In the genomic region with DNA sequence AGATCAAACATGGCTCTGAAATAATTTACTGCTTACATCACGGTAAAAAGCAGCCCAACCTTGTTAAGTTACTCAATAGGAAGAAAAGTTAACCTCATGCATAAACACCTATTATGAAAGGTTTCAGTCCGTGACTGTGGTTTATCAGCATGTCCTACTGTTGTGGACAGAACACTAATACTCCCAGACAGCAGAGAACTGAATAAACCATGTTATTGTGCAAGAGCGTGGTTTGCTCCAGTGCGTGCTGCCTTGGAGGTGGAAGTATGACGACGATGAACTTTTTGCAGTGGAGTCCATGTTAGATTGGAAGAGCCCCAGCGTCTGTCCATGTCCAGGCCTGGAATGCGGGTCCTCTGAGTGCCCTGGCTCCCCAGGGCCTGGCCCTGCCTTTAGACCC, we compare ENCODE assay signal across 14 cellular contexts. TPM values are rescaled to one million over a fixed set of nuclear protein-coding genes. Genes with fewer than 3 reads are reported as not detected.
A peak's percentile ranks its signal among the peaks of the same experiment; 100 is the strongest.
DNase-seq lines count a peak whose midpoint lies in the region; FAIRE-seq and TF ChIP-seq lines count a peak whose summit lies in the region.
"Had no signal": no experiment of that assay in that cellular context is flagged by ENCODE, and none has a peak within 500 bp of the region (broad histone marks: within the 10 kb centered on the region; RNA-seq: fewer than 3 reads in every experiment).

No MANE protein-coding gene starts in this region.

- H3K4me3 ChIP-seq in GM23248, result no peak overlapping the region
- H3K4me3 ChIP-seq: BLaER1, lung, Peyer's patch had no signal

- no peaks in the 10 kb centered on the region for H3K36me3 Mint-ChIP-seq in activated T-helper 1 cell treated with anti-CD3 and anti-CD28 coated beads, Interleukin-12 subunit alpha, Interleukin-12 subunit beta, Interleukin-2, Interleukin-4 antibody, amounts not matched to agents 30 ng/mL and 10 ng/mL and 1 ng/mL, durations not matched to agents 14 hours and 24 hours and 36 hours (ENCODE audit: low read depth)
- H3K36me3 Mint-ChIP-seq: activated CD8-positive, alpha-beta memory T cell treated with anti-CD3 and anti-CD28 coated beads, Interleukin-2, amount 10 ng/mL, durations not matched to agents 7 days and 5 days had no signal

- H3K79me2 ChIP-seq in GM23248 (ENCODE audit: insufficient read depth), result no peaks in the 10 kb centered on the region

- no peak overlapping the region for H2AFZ ChIP-seq in GM23248

- no peaks in the 10 kb centered on the region for H3K9me3 ChIP-seq in GM23248 (ENCODE audit: low read depth)
- H3K9me3 ChIP-seq: BLaER1, Peyer's patch had no signal

- no peak overlapping the region for H3K4me3 Mint-ChIP-seq in activated T-helper 1 cell treated with anti-CD3 and anti-CD28 coated beads, Interleukin-12 subunit alpha, Interleukin-12 subunit beta, Interleukin-2, Interleukin-4 antibody, amounts not matched to agents 30 ng/mL and 10 ng/mL and 1 ng/mL, durations not matched to agents 14 hours and 24 hours and 36 hours
- H3K4me3 Mint-ChIP-seq: activated CD8-positive, alpha-beta memory T cell treated with anti-CD3 and anti-CD28 coated beads, Interleukin-2, amount 10 ng/mL, durations not matched to agents 7 days and 5 days had no signal

- no peaks in the 10 kb centered on the region for H3K9me3 Mint-ChIP-seq in activated T-helper 1 cell treated with anti-CD3 and anti-CD28 coated beads, Interleukin-12 subunit alpha, Interleukin-12 subunit beta, Interleukin-2, Interleukin-4 antibody, amounts not matched to agents 30 ng/mL and 10 ng/mL and 1 ng/mL, durations not matched to agents 14 hours and 24 hours and 36 hours

- 70 to 80% methylated on average over 8 of the region's 8 CpGs for WGBS in GM23248 (ENCODE audit: low coverage in 1 of 2, low lambda C conversion rate in 2 of 2, missing lambda C conversion rate in 2 of 2), 2 experiments

- H3K4me2 ChIP-seq in GM23248 (ENCODE audit: unreplicated experiment), result no peak overlapping the region
- H3K4me2 ChIP-seq: BLaER1 had no signal

- no peak for TF ChIP-seq POLR2A in GM12892 (IDR thresholded peaks at IDR 0.05; ENCODE audit: low read depth, low read length)

- H3K4me1 ChIP-seq in GM23248 (ENCODE audit: insufficient read depth), result peaks cover 8% of the 10 kb centered on the region; the same call in 1 of the 2 replicates
- H3K4me1 ChIP-seq: Peyer's patch had no signal

- H3F3A ChIP-seq in GM23248 (ENCODE audit: insufficient read depth), result peaks cover 7% of the 10 kb centered on the region; the same call in 1 of the 2 replicates

- peaks cover under 1% of the 10 kb centered on the region for H3K4me1 Mint-ChIP-seq in activated T-helper 1 cell treated with anti-CD3 and anti-CD28 coated beads, Interleukin-12 subunit alpha, Interleukin-12 subunit beta, Interleukin-2, Interleukin-4 antibody, amounts not matched to agents 30 ng/mL and 10 ng/mL and 1 ng/mL, durations not matched to agents 14 hours and 24 hours and 36 hours (ENCODE audit: low read depth)
- H3K4me1 Mint-ChIP-seq: activated CD8-positive, alpha-beta memory T cell treated with anti-CD3 and anti-CD28 coated beads, Interleukin-2, amount 10 ng/mL, durations not matched to agents 7 days and 5 days had no signal

- in situ Hi-C loops in GM23248 (cut with MboI), result no loop called here

- no peaks in the 10 kb centered on the region for H3K36me3 ChIP-seq in GM23248 (ENCODE audit: low read depth)

- no peaks in the 10 kb centered on the region for H3K9me2 ChIP-seq in GM23248 (ENCODE audit: insufficient read depth)

- no peaks in the 10 kb centered on the region for H4K20me1 ChIP-seq in GM23248 (ENCODE audit: insufficient read depth)
- H4K20me1 ChIP-seq: BLaER1 had no signal

- H3K27me3 ChIP-seq in GM23248 (replicated peaks; ENCODE audit: insufficient read depth), result no peaks in the 10 kb centered on the region
- H3K27me3 ChIP-seq: BLaER1, Peyer's patch had no signal

- H3K27ac ChIP-seq in GM23248, result no peak overlapping the region
- H3K27ac ChIP-seq: BLaER1, Peyer's patch had no signal

- H3K27ac Mint-ChIP-seq in activated T-helper 1 cell treated with anti-CD3 and anti-CD28 coated beads, Interleukin-12 subunit alpha, Interleukin-12 subunit beta, Interleukin-2, Interleukin-4 antibody, amounts not matched to agents 30 ng/mL and 10 ng/mL and 1 ng/mL, durations not matched to agents 14 hours and 24 hours and 36 hours, result no peak overlapping the region
- H3K27ac Mint-ChIP-seq: activated CD8-positive, alpha-beta memory T cell treated with anti-CD3 and anti-CD28 coated beads, Interleukin-2, amount 10 ng/mL, durations not matched to agents 7 days and 5 days had no signal

- H3K9ac ChIP-seq in GM23248, result no peak overlapping the region
- H3K9ac ChIP-seq: BLaER1 had no signal

- H3K27me3 Mint-ChIP-seq in activated T-helper 1 cell treated with anti-CD3 and anti-CD28 coated beads, Interleukin-12 subunit alpha, Interleukin-12 subunit beta, Interleukin-2, Interleukin-4 antibody, amounts not matched to agents 30 ng/mL and 10 ng/mL and 1 ng/mL, durations not matched to agents 14 hours and 24 hours and 36 hours (ENCODE audit: insufficient read depth), result peaks cover 13% of the 10 kb centered on the region

- no peak for FAIRE-seq in RCC 7860 (lab: Jason Lieb, UNC)
- FAIRE-seq in GM12892 (lab: Jason Lieb, UNC), result no peak
- FAIRE-seq: GM18507 had no signal

- peak; percentile 71 for DNase-seq in GM23248
- peak; percentile 30 for DNase-seq in RCC 7860 (ENCODE audit: low spot score)
- peak; percentile 48 for DNase-seq in epidermal melanocyte (ENCODE audit: insufficient read length, low spot score)
- peak; percentile 81 for DNase-seq in non-pigmented ciliary epithelial cell (ENCODE audit: low read depth)
- no peak for DNase-seq in activated T-helper 1 cell treated with anti-CD3 and anti-CD28 coated beads, Interleukin-12 subunit alpha, Interleukin-12 subunit beta, Interleukin-2, Interleukin-4 antibody, amounts not matched to agents 30 ng/mL and 10 ng/mL and 1 ng/mL, durations not matched to agents 14 hours and 24 hours and 36 hours (ENCODE audit: low spot score)
- no peak for DNase-seq in stimulated activated CD4-positive, alpha-beta T cell treated with anti-CD3 and anti-CD28 coated beads, Interleukin-4, amount 100 ng/mL, for 4 hours
- DNase-seq in activated CD8-positive, alpha-beta memory T cell treated with anti-CD3 and anti-CD28 coated beads, Interleukin-2, amount 50 U/mL, for 48 hours, result no peak
- no peak for DNase-seq in GM12892 (ENCODE audit: insufficient read length)
- DNase-seq: activated CD8-positive, alpha-beta memory T cell treated with anti-CD3 and anti-CD28 coated beads, Interleukin-2, amount 10 ng/mL, durations not matched to agents 7 days and 5 days; nucleus accumbens; Peyer's patch had no signal

- intact Hi-C loops in activated T-helper 1 cell treated with anti-CD3 and anti-CD28 coated beads, Interleukin-12 subunit alpha, Interleukin-12 subunit beta, Interleukin-2, Interleukin-4 antibody, amounts not matched to agents 30 ng/mL and 10 ng/mL and 1 ng/mL, durations not matched to agents 14 hours and 24 hours and 36 hours (cut with micrococcal nuclease), result no loop called here

RNA-seq across cellular contexts. Expression of gene MYO5C, which starts 48.6 kb away (rescaled TPM):
- total RNA-seq in GM23248 (2014; rRNA removed; shearing (Covaris generic)), result not detected in 2 replicates
- not detected in 2 replicates for polyA plus RNA-seq in GM23248 (2016; fragmentation: Nextera tagmentation; extraction: Ambion mirVana)
- 0.29 and 0.54 TPM in 2 replicates for total RNA-seq in activated T-helper 1 cell treated with anti-CD3 and anti-CD28 coated beads, Interleukin-12 subunit alpha, Interleukin-12 subunit beta, Interleukin-2, Interleukin-4 antibody, amounts not matched to agents 30 ng/mL and 10 ng/mL and 1 ng/mL, durations not matched to agents 14 hours and 24 hours and 36 hours
- 1.1 TPM for polyA plus RNA-seq in GM12892 (2012; ENCODE audit: missing spikeins)

RNA-seq across cellular contexts. Expression of gene GNB5, which starts 55.8 kb away (rescaled TPM):
- 39.1 and 42.8 TPM in 2 replicates for total RNA-seq in GM23248 (2014; rRNA removed; shearing (Covaris generic))
- 39.9 and 42.4 TPM in 2 replicates for polyA plus RNA-seq in GM23248 (2016; fragmentation: Nextera tagmentation; extraction: Ambion mirVana)
- total RNA-seq in activated T-helper 1 cell treated with anti-CD3 and anti-CD28 coated beads, Interleukin-12 subunit alpha, Interleukin-12 subunit beta, Interleukin-2, Interleukin-4 antibody, amounts not matched to agents 30 ng/mL and 10 ng/mL and 1 ng/mL, durations not matched to agents 14 hours and 24 hours and 36 hours, result 17.0 and 18.5 TPM in 2 replicates
- 13.8 TPM for polyA plus RNA-seq in GM12892 (2012; ENCODE audit: missing spikeins)

Comparison
In these comparisons a context has a peak if more than half of its experiments do, and no peak if none do; other contexts are left out.
1. DNase-seq: peak in GM23248 (single experiment), RCC 7860 (single experiment), epidermal melanocyte (single experiment) and non-pigmented ciliary epithelial cell (single experiment); none in activated T-helper 1 cell treated with anti-CD3 and anti-CD28 coated beads, Interleukin-12 subunit alpha, Interleukin-12 subunit beta, Interleukin-2, Interleukin-4 antibody, amounts not matched to agents 30 ng/mL and 10 ng/mL and 1 ng/mL, durations not matched to agents 14 hours and 24 hours and 36 hours (single experiment), stimulated activated CD4-positive, alpha-beta T cell treated with anti-CD3 and anti-CD28 coated beads, Interleukin-4, amount 100 ng/mL, for 4 hours (0 of 2), activated CD8-positive, alpha-beta memory T cell treated with anti-CD3 and anti-CD28 coated beads, Interleukin-2, amount 50 U/mL, for 48 hours (single experiment) and GM12892 (single experiment).